In the genomic region with DNA sequence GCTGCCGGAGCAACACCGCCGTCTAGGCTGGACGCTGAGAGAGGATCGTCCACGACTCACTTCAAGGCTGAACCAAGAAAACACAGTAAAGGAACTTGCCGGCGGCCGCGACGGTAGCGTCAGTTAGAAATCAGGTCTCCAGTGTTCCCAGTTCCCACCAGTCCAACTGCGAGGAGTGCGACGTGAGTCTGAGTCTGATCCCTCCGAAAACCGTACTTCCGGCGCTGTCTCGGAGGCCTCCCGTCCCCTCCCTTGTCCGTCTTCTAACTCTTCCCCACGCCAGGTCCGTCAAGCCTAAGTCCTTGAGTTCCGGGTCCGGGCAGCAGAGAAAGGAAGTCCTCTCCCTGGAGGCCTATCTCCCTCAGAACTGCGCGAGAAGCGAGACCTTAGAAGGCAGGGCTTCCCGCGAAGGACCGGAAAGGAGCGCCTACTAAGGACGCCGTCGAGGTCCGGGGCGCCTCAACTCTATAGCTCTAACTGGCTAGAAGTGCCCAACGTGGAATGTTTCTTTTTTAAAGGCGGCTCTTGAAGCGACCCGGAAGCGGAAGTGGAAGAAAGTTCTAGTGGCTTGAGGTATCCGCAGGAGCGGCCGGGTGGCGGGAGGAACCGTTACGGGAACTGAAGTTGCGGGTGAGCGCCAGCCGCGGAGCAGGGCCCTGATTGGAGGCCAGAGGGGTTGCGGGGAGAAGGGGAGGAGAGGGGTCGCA, we compare ENCODE assay signal across 8 cellular contexts. TPM values are rescaled to one million over a fixed set of nuclear protein-coding genes. Genes with fewer than 3 reads are reported as not detected.
A peak's percentile ranks its signal among the peaks of the same experiment; 100 is the strongest.
DNase-seq lines count a peak whose midpoint lies in the region; ATAC-seq and TF ChIP-seq lines count a peak whose summit lies in the region.

A gene with protein sequence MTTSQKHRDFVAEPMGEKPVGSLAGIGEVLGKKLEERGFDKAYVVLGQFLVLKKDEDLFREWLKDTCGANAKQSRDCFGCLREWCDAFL (plus strand): TSS at position 563 of the 707 bp plus-strand sequence. CDS start 748 bp downstream, outside the sequence.
TSS of gene EIF1AD (minus strand) at position 217 of the 707 bp plus-strand sequence. CDS start 1,768 bp downstream, outside the sequence.

- ATAC-seq in GM21619 (IDR thresholded peaks at IDR 0.05; ENCODE audit: unreplicated experiment) (peak; percentile 79), mucosa of descending colon (peak; percentile 96)

- no peak for TF ChIP-seq CTCF in mucosa of descending colon (IDR thresholded peaks at IDR 0.05)

- TF ChIP-seq RAD21 in Ishikawa (IDR thresholded peaks at IDR 0.05; ENCODE audit: low read depth): peak; percentile 14

- no peaks in the 10 kb centered on the region for H3K9me3 ChIP-seq in mucosa of descending colon

- H3K4me3 ChIP-seq in mucosa of descending colon: peak within 1 kb of the TSS; percentile 70

- DNase-seq in DMS 273 treated with DMSO at 0.1 percent for 48 hours (lab: John Stamatoyannopoulos, UW) (peak; percentile 85), OCI-M2 (lab: John Stamatoyannopoulos, UW; ENCODE audit: unreplicated experiment) (peak; percentile 60), activated T-cell treated with anti-CD3 and anti-CD28 coated beads for 24 hours (ENCODE audit: low read depth) (peak; percentile 93), epithelial cell of prostate (ENCODE audit: low read depth, low spot score) (peak; percentile 84), mucosa of descending colon (peak; percentile 93 to 95 (median 94))
- peak; percentile 78 to 83 for DNase-seq in stimulated activated CD8-positive, alpha-beta memory T cell treated with anti-CD3 and anti-CD28 coated beads, Interleukin-4, amount 100 ng/mL, for 1 hour (ENCODE audit: low read depth in 2 of 2, low spot score in 1 of 2)

- TF ChIP-seq EP300 in Ishikawa (IDR thresholded peaks at IDR 0.05; ENCODE audit: borderline replicate concordance): peak; percentile 36; the same call in 1 of the 2 replicates

- H3K27ac ChIP-seq in epithelial cell of prostate: peak within 1 kb of the TSS; percentile 96

- H3K4me1 ChIP-seq in mucosa of descending colon (ENCODE audit: low read depth): peaks cover 19% of the 10 kb centered on the region

- intact Hi-C loops in mucosa of descending colon (cut with DNase I, micrococcal nuclease): no loop called here

- H3K36me3 ChIP-seq in mucosa of descending colon (ENCODE audit: low read depth): no peaks in the 10 kb centered on the region

TF ChIP-seq in Ishikawa, 13 proteins besides CTCF, POLR2A, EP300 and RAD21:
- peak; percentile 73; the same call in 1 of the 2 replicates for TF ChIP-seq FOXM1 (IDR thresholded peaks at IDR 0.05; ENCODE audit: borderline replicate concordance, low read depth)
- TF ChIP-seq YY1 (IDR thresholded peaks at IDR 0.05; ENCODE audit: low read depth): peak; percentile 82
- TF ChIP-seq CEBPB (IDR thresholded peaks at IDR 0.05): no peak
- peak; percentile 34 for TF ChIP-seq TEAD4 (IDR thresholded peaks at IDR 0.05)
- peak; percentile 91 for TF ChIP-seq MAX (IDR thresholded peaks at IDR 0.05)
- TF ChIP-seq ZBTB7A (IDR thresholded peaks at IDR 0.05; ENCODE audit: low read depth): no peak
- no peak for TF ChIP-seq EGR1 (IDR thresholded peaks at IDR 0.05)
- peak; percentile 68 for TF ChIP-seq USF1 (IDR thresholded peaks at IDR 0.05)
- TF ChIP-seq REST (IDR thresholded peaks at IDR 0.05; ENCODE audit: low read depth): peak; percentile 8; the same call in 1 of the 2 replicates
- TF ChIP-seq NFIC (IDR thresholded peaks at IDR 0.05): peak; percentile 40; the same call in 1 of the 2 replicates
- TF ChIP-seq CREB1 (IDR thresholded peaks at IDR 0.05; ENCODE audit: low read depth): no peak
- TF ChIP-seq TAF1 (IDR thresholded peaks at IDR 0.05; ENCODE audit: low read depth): peak; percentile 95
- TF ChIP-seq TCF12 (IDR thresholded peaks at IDR 0.05; ENCODE audit: low read depth): peak; percentile 83

RNA-seq across cellular contexts. Expression of the first gene that starts in this region (rescaled TPM):
- 100 to 1,000 TPM; 130 to 155 (median 131) TPM for total RNA-seq in mucosa of descending colon

RNA-seq across cellular contexts. Expression of gene EIF1AD, which starts in this region (rescaled TPM):
- 10 to 100 TPM; 25.5 to 35.3 (median 30.3) TPM for total RNA-seq in mucosa of descending colon

Comparison
In these comparisons a context has a peak if more than half of its experiments do, and no peak if none do; other contexts are left out.
1. Peak in every context shown above with its lines: DNase-seq, ATAC-seq, H3K4me3 ChIP-seq and H3K27ac ChIP-seq.